In genomic region chr11:3989251-3989650, GRCh38 we compare ENCODE assay signal across 1 cellular context.
TF ChIP-seq lines count a peak whose summit lies in the region.

No MANE protein-coding gene starts in this region.

TF ChIP-seq in IMR-90, 13 proteins besides CTCF, POLR2A, EP300 and RAD21:
- no peak for TF ChIP-seq USF2 (IDR thresholded peaks at IDR 0.05; ENCODE audit: low read depth, low read length)
- no peak for TF ChIP-seq ELK1 (IDR thresholded peaks at IDR 0.05; ENCODE audit: borderline replicate concordance, low read depth, low read length)
- no peak for TF ChIP-seq RFX5 (IDR thresholded peaks at IDR 0.05; ENCODE audit: low read depth, low read length)
- no peak for TF ChIP-seq MAFK (IDR thresholded peaks at IDR 0.05; ENCODE audit: low read depth, low read length)
- no peak for TF ChIP-seq FOS (IDR thresholded peaks at IDR 0.05; ENCODE audit: low read depth, low read length)
- no peak for TF ChIP-seq CEBPB (IDR thresholded peaks at IDR 0.05; ENCODE audit: low read depth, low read length)
- no peak for TF ChIP-seq BHLHE40 (IDR thresholded peaks at IDR 0.05; ENCODE audit: low read depth, low read length)
- no peak for TF ChIP-seq MXI1 (IDR thresholded peaks at IDR 0.05; ENCODE audit: borderline replicate concordance, low read depth, low read length)
- no peak for TF ChIP-seq CHD1 (IDR thresholded peaks at IDR 0.05; ENCODE audit: low read depth, low read length)
